ENCODE assay signal across 10 cellular contexts in genomic region chr15:53539878-53540277, GRCh38.
"Had no signal": no experiment of that assay in that cellular context is flagged by ENCODE, and none has a peak within 500 bp of the region (broad histone marks: within the 10 kb centered on the region; RNA-seq: fewer than 3 reads in every experiment).

No MANE protein-coding gene starts in this region.

- H3K36me3 ChIP-seq: gastroesophageal sphincter, heart right ventricle, thoracic aorta had no signal

- H3K27ac ChIP-seq: dorsolateral prefrontal cortex, gastroesophageal sphincter, heart right ventricle, thoracic aorta had no signal

- H3K9me3 ChIP-seq: gastroesophageal sphincter, heart right ventricle, thoracic aorta had no signal

- DNase-seq: activated CD4-positive, alpha-beta T cell treated with anti-CD3 and anti-CD28 coated beads, Interleukin-2, amount 50 U/mL, for 1 hour; activated CD8-positive, alpha-beta memory T cell treated with anti-CD3 and anti-CD28 coated beads for 24 hours; activated naive CD4-positive, alpha-beta T cell; anterior cingulate cortex; dorsolateral prefrontal cortex; heart right ventricle had no signal

- H3K4me3 ChIP-seq: dorsolateral prefrontal cortex, gastroesophageal sphincter, heart right ventricle, lung, thoracic aorta had no signal

- H3K27me3 ChIP-seq: gastroesophageal sphincter, heart right ventricle had no signal

- H3K4me1 ChIP-seq: gastroesophageal sphincter, heart right ventricle had no signal

- ATAC-seq: gastroesophageal sphincter; heart right ventricle; stimulated activated effector memory CD8-positive, alpha-beta T cell treated with anti-CD3 and anti-CD28 coated beads, Interleukin-12 subunit alpha, Interleukin-12 subunit beta, amount 100 ng/mL, for 72 hours had no signal
